29 cellular contexts compared by ENCODE assay signal in genomic region chr1:111586112-111586511, GRCh38.
"Had no signal": no experiment of that assay in that cellular context is flagged by ENCODE, and none has a peak within 500 bp of the region (broad histone marks: within the 10 kb centered on the region; RNA-seq: fewer than 3 reads in every experiment).

No MANE protein-coding gene starts in this region.

- H3K27me3 Mint-ChIP-seq: naive B cell had no signal

- FAIRE-seq: keratinocyte, urothelium cell line had no signal

- H3K4me1 ChIP-seq: right lobe of liver had no signal

- H3K36me3 Mint-ChIP-seq: mesothelial cell of epicardium, naive B cell, natural killer cell, neural progenitor cell had no signal

- H3K9ac ChIP-seq: neural progenitor cell, parathyroid adenoma had no signal

- H3K27ac Mint-ChIP-seq: mesothelial cell of epicardium, natural killer cell, nephron progenitor cell, neural progenitor cell had no signal

- H3K27me3 ChIP-seq: left lung, neural progenitor cell, right atrium auricular region, right lobe of liver, suprapubic skin, tibial artery, upper lobe of right lung had no signal

- DNase-seq: hippocampal formation; kidney glomerular epithelial cell; left colon; left lung; lower lobe of right lung; mammary epithelial cell; mesendoderm; naive B cell; natural killer cell; nephron progenitor cell; occipital lobe; psoas muscle; right lobe of liver; stimulated activated CD4-positive, alpha-beta T cell treated with anti-CD3 and anti-CD28 coated beads, Interleukin-1b, Interleukin-23, amount 100 ng/mL, for 48 hours; stimulated activated CD4-positive, alpha-beta T cell treated with anti-CD3 and anti-CD28 coated beads, Interleukin-2, amount 100 ng/mL, for 48 hours; stimulated activated naive CD4-positive, alpha-beta T cell treated with Interleukin-2 at 50 U/mL for 16 hours; tibial artery; trophoblast cell; upper lobe of right lung had no signal

- H3K4me1 Mint-ChIP-seq: naive B cell, nephron progenitor cell had no signal

- H3K4me2 ChIP-seq: neural progenitor cell, smooth muscle cell had no signal

- H3K27ac ChIP-seq: left lung, lower lobe of right lung, neural progenitor cell, neutrophil, parathyroid adenoma, psoas muscle, right atrium auricular region, right lobe of liver, suprapubic skin, thoracic aorta, tibial artery, upper lobe of right lung had no signal

- ATAC-seq: left colon, left lung, lower lobe of right lung, natural killer cell, right lobe of liver, upper lobe of right lung had no signal

- H3K36me3 ChIP-seq: left lung, lower lobe of right lung, neural progenitor cell, neutrophil, right atrium auricular region, right lobe of liver, suprapubic skin, thoracic aorta, tibial artery, upper lobe of right lung had no signal

- H3K4me3 ChIP-seq: left lung, lower lobe of right lung, neural progenitor cell, psoas muscle, right atrium auricular region, right lobe of liver, smooth muscle cell, suprapubic skin, thoracic aorta, tibial artery, upper lobe of right lung had no signal

- H2AFZ ChIP-seq: neural progenitor cell, parathyroid adenoma had no signal

- H3K9me3 Mint-ChIP-seq: mesothelial cell of epicardium, natural killer cell, nephron progenitor cell, neural progenitor cell had no signal

- H3K4me3 Mint-ChIP-seq: mesothelial cell of epicardium, naive B cell, natural killer cell, nephron progenitor cell, neural progenitor cell had no signal

- H3K9me3 ChIP-seq: left lung, lower lobe of right lung, neutrophil, psoas muscle, right atrium auricular region, right lobe of liver, suprapubic skin, thoracic aorta, tibial artery, upper lobe of right lung had no signal

- H3K79me2 ChIP-seq: parathyroid adenoma had no signal
